Comparison of ENCODE assay signal across 10 cellular contexts in genomic region chr6:15439410-15440022, GRCh38.
DNase-seq lines count a peak whose midpoint lies in the region; TF ChIP-seq lines count a peak whose summit lies in the region.
"Had no signal": no experiment of that assay in that cellular context is flagged by ENCODE, and none has a peak within 500 bp of the region (broad histone marks: within the 10 kb centered on the region; RNA-seq: fewer than 3 reads in every experiment).

No MANE protein-coding gene starts in this region.

- BruUV-seq in MCF 10A (replicated peaks; lab: Mats Ljungman, UMichigan): no TSS peak

- H3K27me3 ChIP-seq in Loucy (ENCODE audit: insufficient read depth, low read length, poor library complexity, severe bottlenecking): no peaks in the 10 kb centered on the region
- H3K27me3 ChIP-seq: thyroid gland had no signal

- H2AFZ ChIP-seq in Loucy (ENCODE audit: low read length): no peak overlapping the region

- DNase-seq in activated CD4-positive, alpha-beta T cell treated with anti-CD3 and anti-CD28 coated beads, Interleukin-2, amount 10 ng/mL, durations not matched to agents 24 days and 14 days: no peak
- no peak for DNase-seq in activated CD4-positive, alpha-beta T cell treated with anti-CD3 and anti-CD28 coated beads for 1 hour
- DNase-seq in activated naive CD8-positive, alpha-beta T cell treated with anti-CD3 and anti-CD28 coated beads for 36 hours: no peak
- DNase-seq in neural crest cell (ENCODE audit: low read depth, low spot score) (no peak), RPMI8226 (no peak), NOMO-1 treated with dmso at 0.1 percent for 144 hours (lab: John Stamatoyannopoulos, UW; ENCODE audit: unreplicated experiment) (no peak), MCF 10A (ENCODE audit: unreplicated experiment) (no peak)
- DNase-seq: NCI-H1930, thyroid gland had no signal

- H3F3A ChIP-seq in Loucy (ENCODE audit: low read depth): peaks cover 16% of the 10 kb centered on the region

- no peaks in the 10 kb centered on the region for H3K9me2 ChIP-seq in Loucy (replicated peaks; ENCODE audit: low read depth, low read length)

- H3K4me2 ChIP-seq in Loucy (ENCODE audit: low read depth, low read length, poor library complexity, severe bottlenecking): peak overlapping the region; percentile 77

- H3K27ac Mint-ChIP-seq in activated CD4-positive, alpha-beta T cell treated with anti-CD3 and anti-CD28 coated beads, Interleukin-2, amount 10 ng/mL, durations not matched to agents 24 days and 14 days: peak overlapping the region; percentile 85
- H3K27ac Mint-ChIP-seq in activated naive CD8-positive, alpha-beta T cell treated with anti-CD3 and anti-CD28 coated beads for 36 hours: peak overlapping the region; percentile 82
- H3K27ac Mint-ChIP-seq in neural crest cell (ENCODE audit: unreplicated experiment): peak overlapping the region; percentile 79
- H3K27ac Mint-ChIP-seq in MCF 10A (ENCODE audit: low read depth, unreplicated experiment): no peak overlapping the region

- POLR2A ChIA-PET in MCF 10A (lab: Yijun Ruan, JAX): interaction anchor here (1.6 kb wide), 1 partner anchor 22 kb away, joined by 3 read pairs; no protein-coding TSS in a partner anchor

- CTCF ChIA-PET in MCF 10A (lab: Yijun Ruan, JAX): interaction anchor here (0.6 kb wide), 1 partner anchor 192 kb away, joined by 6 read pairs; no protein-coding TSS in a partner anchor

- intact Hi-C loops in activated CD4-positive, alpha-beta T cell treated with anti-CD3 and anti-CD28 coated beads, Interleukin-2, amount 10 ng/mL, durations not matched to agents 24 days and 14 days (cut with micrococcal nuclease): loop anchor here (2.0 to 10.0 kb wide), 6 partner anchors 37 to 705 kb away; no protein-coding TSS in a partner anchor
- intact Hi-C loops in MCF 10A (cut with micrococcal nuclease): loop anchor here (5.0 kb wide), 2 partner anchors 697 to 1167 kb away; no protein-coding TSS in a partner anchor

- peak overlapping the region; percentile 59 for H3K4me3 Mint-ChIP-seq in activated CD4-positive, alpha-beta T cell treated with anti-CD3 and anti-CD28 coated beads, Interleukin-2, amount 10 ng/mL, durations not matched to agents 24 days and 14 days
- H3K4me3 Mint-ChIP-seq in activated naive CD8-positive, alpha-beta T cell treated with anti-CD3 and anti-CD28 coated beads for 36 hours: no peak overlapping the region
- H3K4me3 Mint-ChIP-seq in neural crest cell: no peak overlapping the region
- H3K4me3 Mint-ChIP-seq in MCF 10A (ENCODE audit: unreplicated experiment): no peak overlapping the region

- peaks cover 100% of the 10 kb centered on the region for H3K79me2 ChIP-seq in Loucy (ENCODE audit: insufficient read depth, low read length)

- H3K4me1 Mint-ChIP-seq in activated CD4-positive, alpha-beta T cell treated with anti-CD3 and anti-CD28 coated beads, Interleukin-2, amount 10 ng/mL, durations not matched to agents 24 days and 14 days: peaks cover 77% of the 10 kb centered on the region
- peaks cover 82% of the 10 kb centered on the region for H3K4me1 Mint-ChIP-seq in activated naive CD8-positive, alpha-beta T cell treated with anti-CD3 and anti-CD28 coated beads for 36 hours
- H3K4me1 Mint-ChIP-seq in neural crest cell (peaks cover 84% of the 10 kb centered on the region), MCF 10A (ENCODE audit: insufficient read depth, unreplicated experiment) (peaks cover 34% of the 10 kb centered on the region)

- H3K4me3 ChIP-seq in Loucy (ENCODE audit: low read length, poor library complexity, severe bottlenecking): peak overlapping the region; percentile 54
- H3K4me3 ChIP-seq: thyroid gland had no signal

- H3K36me3 ChIP-seq in Loucy (ENCODE audit: insufficient read depth, low read length): peaks cover 20% of the 10 kb centered on the region
- H3K36me3 ChIP-seq: thyroid gland had no signal

- H3K9me3 Mint-ChIP-seq in activated CD4-positive, alpha-beta T cell treated with anti-CD3 and anti-CD28 coated beads, Interleukin-2, amount 10 ng/mL, durations not matched to agents 24 days and 14 days: peaks cover 3% of the 10 kb centered on the region
- peaks cover 7% of the 10 kb centered on the region for H3K9me3 Mint-ChIP-seq in activated naive CD8-positive, alpha-beta T cell treated with anti-CD3 and anti-CD28 coated beads for 36 hours
- no peaks in the 10 kb centered on the region for H3K9me3 Mint-ChIP-seq in neural crest cell
- peaks cover 3% of the 10 kb centered on the region for H3K9me3 Mint-ChIP-seq in MCF 10A (ENCODE audit: unreplicated experiment)

- H3K4me1 ChIP-seq in Loucy (ENCODE audit: insufficient read depth, low read length, poor library complexity, severe bottlenecking): peaks cover 71% of the 10 kb centered on the region

- H3K9ac ChIP-seq in Loucy (ENCODE audit: low read depth, low read length, poor library complexity, severe bottlenecking): peak overlapping the region; percentile 49

- H3K36me3 Mint-ChIP-seq in activated CD4-positive, alpha-beta T cell treated with anti-CD3 and anti-CD28 coated beads, Interleukin-2, amount 10 ng/mL, durations not matched to agents 24 days and 14 days (ENCODE audit: low read depth): peaks cover 26% of the 10 kb centered on the region
- H3K36me3 Mint-ChIP-seq in activated naive CD8-positive, alpha-beta T cell treated with anti-CD3 and anti-CD28 coated beads for 36 hours: peaks cover 24% of the 10 kb centered on the region
- H3K36me3 Mint-ChIP-seq in neural crest cell (ENCODE audit: low read depth) (peaks cover 2% of the 10 kb centered on the region), MCF 10A (ENCODE audit: insufficient read depth, unreplicated experiment) (peaks cover 11% of the 10 kb centered on the region)

- H3K27me3 Mint-ChIP-seq in activated CD4-positive, alpha-beta T cell treated with anti-CD3 and anti-CD28 coated beads, Interleukin-2, amount 10 ng/mL, durations not matched to agents 24 days and 14 days: no peaks in the 10 kb centered on the region
- H3K27me3 Mint-ChIP-seq in activated naive CD8-positive, alpha-beta T cell treated with anti-CD3 and anti-CD28 coated beads for 36 hours: no peaks in the 10 kb centered on the region
- no peaks in the 10 kb centered on the region for H3K27me3 Mint-ChIP-seq in neural crest cell (ENCODE audit: low read depth)
- no peaks in the 10 kb centered on the region for H3K27me3 Mint-ChIP-seq in MCF 10A (ENCODE audit: insufficient read depth, unreplicated experiment)

- H3K9me3 ChIP-seq in Loucy (ENCODE audit: insufficient read depth, low read depth, low read length): no peaks in the 10 kb centered on the region
- H3K9me3 ChIP-seq: thyroid gland had no signal

- no peak for TF ChIP-seq CTCF in Loucy (conservative IDR thresholded peaks at IDR 0.05; ENCODE audit: low read length)
- no peak for TF ChIP-seq CTCF in neural crest cell (conservative IDR thresholded peaks at IDR 0.05)
- TF ChIP-seq CTCF in MCF 10A (IDR thresholded peaks at IDR 0.05; ENCODE audit: unreplicated experiment): no peak

- peaks cover 99% of the 10 kb centered on the region for H4K20me1 ChIP-seq in Loucy (ENCODE audit: insufficient read depth, low read length, poor library complexity, severe bottlenecking)
